In genomic region chr12:79444089-79444488, GRCh38 we compare ENCODE assay signal across 15 cellular contexts.
DNase-seq lines count a peak whose midpoint lies in the region; ATAC-seq and TF ChIP-seq lines count a peak whose summit lies in the region.
"Had no signal": no experiment of that assay in that cellular context is flagged by ENCODE, and none has a peak within 500 bp of the region (broad histone marks: within the 10 kb centered on the region; RNA-seq: fewer than 3 reads in every experiment).

No MANE protein-coding gene starts in this region.

- no peak overlapping the region for H2AFZ ChIP-seq in HCT116 (ENCODE audit: low read depth, low read length, poor library complexity, severe bottlenecking)
- H2AFZ ChIP-seq in smooth muscle cell (ENCODE audit: low read depth), result no peak overlapping the region

- H3K79me2 ChIP-seq in HCT116 (ENCODE audit: insufficient read depth, low read length) (no peaks in the 10 kb centered on the region), smooth muscle cell (ENCODE audit: low read depth) (no peaks in the 10 kb centered on the region)

- no peak overlapping the region for H3K4me3 ChIP-seq in HCT116 (replicated peaks in 1 of 2; ENCODE audit: low read depth in 1 of 2, low read length in 2 of 2)
- no peak overlapping the region for H3K4me3 ChIP-seq in fibroblast of pulmonary artery (replicated peaks; ENCODE audit: low read depth, low read length)
- H3K4me3 ChIP-seq in smooth muscle cell, result no peak overlapping the region
- H3K4me3 ChIP-seq: body of pancreas, tibial artery had no signal

- H3K4me1 ChIP-seq in HCT116 (ENCODE audit: control insufficient read depth in 1 of 2, insufficient read depth in 2 of 2, low read length in 2 of 2) (peaks cover 0 to 12% of the 10 kb centered on the region in 2 experiments; a peak in 2 of 4 replicates), smooth muscle cell (ENCODE audit: low read depth) (no peaks in the 10 kb centered on the region)
- H3K4me1 ChIP-seq: body of pancreas had no signal

- no peak for TF ChIP-seq RAD21 in HCT116 (IDR thresholded peaks at IDR 0.05; ENCODE audit: low read depth)

- no peaks in the 10 kb centered on the region for H3K27me3 Mint-ChIP-seq in glutamatergic neuron (ENCODE audit: unreplicated experiment)
- H3K27me3 Mint-ChIP-seq: activated CD4-positive, alpha-beta T cell treated with anti-CD3 and anti-CD28 coated beads, Interleukin-2, amount 10 ng/mL, durations not matched to agents 7 days and 5 days had no signal

- H4K20me1 ChIP-seq in HCT116 (ENCODE audit: insufficient read depth) (no peaks in the 10 kb centered on the region), smooth muscle cell (ENCODE audit: low read depth) (no peaks in the 10 kb centered on the region)

- H3K9ac ChIP-seq in HCT116 (ENCODE audit: low read length) (no peak overlapping the region), smooth muscle cell (ENCODE audit: low read depth) (no peak overlapping the region)

- no peaks in the 10 kb centered on the region for H3K9me3 Mint-ChIP-seq in glutamatergic neuron (ENCODE audit: unreplicated experiment)
- H3K9me3 Mint-ChIP-seq: activated CD4-positive, alpha-beta T cell treated with anti-CD3 and anti-CD28 coated beads, Interleukin-2, amount 10 ng/mL, durations not matched to agents 7 days and 5 days; activated T-helper 1 cell treated with anti-CD3 and anti-CD28 coated beads, Interleukin-12 subunit alpha, Interleukin-12 subunit beta, Interleukin-2, Interleukin-4 antibody, amounts not matched to agents 30 ng/mL and 10 ng/mL and 1 ng/mL, durations not matched to agents 14 hours and 24 hours and 36 hours; endodermal cell had no signal

- ATAC-seq in HCT116, result peak; percentile 73
- ATAC-seq: body of pancreas had no signal

- H3K27ac Mint-ChIP-seq in glutamatergic neuron (ENCODE audit: unreplicated experiment), result no peak overlapping the region
- H3K27ac Mint-ChIP-seq: activated CD4-positive, alpha-beta T cell treated with anti-CD3 and anti-CD28 coated beads, Interleukin-2, amount 10 ng/mL, durations not matched to agents 7 days and 5 days; activated T-helper 1 cell treated with anti-CD3 and anti-CD28 coated beads, Interleukin-12 subunit alpha, Interleukin-12 subunit beta, Interleukin-2, Interleukin-4 antibody, amounts not matched to agents 30 ng/mL and 10 ng/mL and 1 ng/mL, durations not matched to agents 14 hours and 24 hours and 36 hours; endodermal cell had no signal

- H3K9me3 ChIP-seq in HCT116 (ENCODE audit: control insufficient read depth in 1 of 2, insufficient read depth in 1 of 2, low read depth in 1 of 2, low read length in 2 of 2) (no peaks in the 10 kb centered on the region), smooth muscle cell (replicated peaks; ENCODE audit: low read depth) (no peaks in the 10 kb centered on the region)
- H3K9me3 ChIP-seq: body of pancreas, tibial artery had no signal

- CTCF ChIA-PET in HCT116 (lab: Charles Lee), result no interaction called here

- H3K27ac ChIP-seq in HCT116 (ENCODE audit: low read depth, low read length) (no peak overlapping the region), smooth muscle cell (ENCODE audit: low read depth) (peak overlapping the region; percentile 60)
- H3K27ac ChIP-seq: body of pancreas, HL-60 had no signal

- H3K27me3 ChIP-seq in HCT116 (ENCODE audit: insufficient read depth, low read length) (no peaks in the 10 kb centered on the region), smooth muscle cell (ENCODE audit: low read depth) (no peaks in the 10 kb centered on the region)
- H3K27me3 ChIP-seq: body of pancreas, tibial artery had no signal

- no peaks in the 10 kb centered on the region for H3K9me2 ChIP-seq in HCT116 (ENCODE audit: insufficient read depth)

- DNase-seq in HCT116 (ENCODE audit: low read depth, low spot score) (no peak), SW480 (ENCODE audit: low spot score) (peak; percentile 70), fibroblast of pulmonary artery (ENCODE audit: low read depth) (peak; percentile 62), smooth muscle cell (lab: John Stamatoyannopoulos, UW; ENCODE audit: unreplicated experiment) (no peak), NCI-H1436 (lab: John Stamatoyannopoulos, UW) (no peak), glutamatergic neuron (no peak)
- no peak for DNase-seq in stimulated activated naive CD4-positive, alpha-beta T cell (lab: John Stamatoyannopoulos, UW)
- DNase-seq: activated CD4-positive, alpha-beta T cell treated with anti-CD3 and anti-CD28 coated beads, Interleukin-2, amount 10 ng/mL, durations not matched to agents 7 days and 5 days; body of pancreas; endodermal cell; NCI-H345; occipital lobe; tibial artery had no signal

- H3K36me3 Mint-ChIP-seq in glutamatergic neuron (ENCODE audit: unreplicated experiment), result peaks cover 4% of the 10 kb centered on the region

- H3K4me2 ChIP-seq in HCT116 (ENCODE audit: low read length) (peak overlapping the region; percentile 23; the same call in 1 of the 2 replicates), smooth muscle cell (no peak overlapping the region)

- POLR2A ChIA-PET in HCT116 (lab: Charles Lee), result no interaction called here

- RAD21 ChIA-PET in HCT116 (lab: Charles Lee; ENCODE audit: low non-redundant PET in 1 of 2, low total read pairs in 2 of 2, uncharacterized antibody in 2 of 2, unreplicated experiment in 2 of 2), result no interaction called here

- H3K36me3 ChIP-seq in HCT116 (ENCODE audit: control insufficient read depth in 1 of 2, insufficient read depth in 2 of 2, low read length in 2 of 2), result no peaks in the 10 kb centered on the region
- no peaks in the 10 kb centered on the region for H3K36me3 ChIP-seq in smooth muscle cell (ENCODE audit: low read depth)
- H3K36me3 ChIP-seq: tibial artery had no signal

- peaks cover 4% of the 10 kb centered on the region for H3K4me1 Mint-ChIP-seq in glutamatergic neuron (ENCODE audit: low read depth, unreplicated experiment)
- H3K4me1 Mint-ChIP-seq: activated CD4-positive, alpha-beta T cell treated with anti-CD3 and anti-CD28 coated beads, Interleukin-2, amount 10 ng/mL, durations not matched to agents 7 days and 5 days; endodermal cell had no signal

- no TSS peak for BruUV-seq in HCT116 (replicated peaks; lab: Mats Ljungman, UMichigan)

- no peak for TF ChIP-seq POLR2A in HCT116 (IDR thresholded peaks at IDR 0.05; ENCODE audit: borderline replicate concordance, extremely low read depth, insufficient read depth, insufficient read length)

- H3F3A ChIP-seq in smooth muscle cell (ENCODE audit: low read depth), result no peaks in the 10 kb centered on the region

- no peak overlapping the region for H3K4me3 Mint-ChIP-seq in glutamatergic neuron (ENCODE audit: unreplicated experiment)
- H3K4me3 Mint-ChIP-seq: activated CD4-positive, alpha-beta T cell treated with anti-CD3 and anti-CD28 coated beads, Interleukin-2, amount 10 ng/mL, durations not matched to agents 7 days and 5 days; activated T-helper 1 cell treated with anti-CD3 and anti-CD28 coated beads, Interleukin-12 subunit alpha, Interleukin-12 subunit beta, Interleukin-2, Interleukin-4 antibody, amounts not matched to agents 30 ng/mL and 10 ng/mL and 1 ng/mL, durations not matched to agents 14 hours and 24 hours and 36 hours; endodermal cell had no signal

- intact Hi-C loops in HCT116 (cut with micrococcal nuclease), result no loop called here

- TF ChIP-seq CTCF in HCT116 (IDR thresholded peaks at IDR 0.05 in 2 of 3, conservative IDR thresholded peaks at IDR 0.05 in 1 of 3; ENCODE audit: borderline replicate concordance in 1 of 3, insufficient read depth in 1 of 3, low read depth in 2 of 3, low read length in 2 of 3) (no peak), fibroblast of pulmonary artery (IDR thresholded peaks at IDR 0.05; ENCODE audit: low read length, missing control alignments) (no peak), smooth muscle cell (IDR thresholded peaks at IDR 0.05; ENCODE audit: borderline replicate concordance, insufficient read depth, poor library complexity, severe bottlenecking) (no peak), glutamatergic neuron (IDR thresholded peaks at IDR 0.05; ENCODE audit: partially characterized antibody, unreplicated experiment) (no peak)

TF ChIP-seq in HCT116, 20 proteins besides CTCF, POLR2A, EP300 and RAD21:
- TF ChIP-seq ELF1 (IDR thresholded peaks at IDR 0.05; ENCODE audit: borderline replicate concordance, low read depth) (no peak), EZH2phosphoT487 (IDR thresholded peaks at IDR 0.05; ENCODE audit: borderline replicate concordance) (no peak), CBX3 (IDR thresholded peaks at IDR 0.05; ENCODE audit: low read depth) (no peak), JUND (IDR thresholded peaks at IDR 0.05) (no peak)

Comparison
In these comparisons a context has a peak if more than half of its experiments do, and no peak if none do; other contexts are left out.
1. DNase-seq: peak in SW480 (single experiment) and fibroblast of pulmonary artery (single experiment); none in HCT116 (single experiment), smooth muscle cell (single experiment), stimulated activated naive CD4-positive, alpha-beta T cell (0 of 6), NCI-H1436 (single experiment) and glutamatergic neuron (single experiment).